Comparison of ENCODE assay signal across 20 cellular contexts in the genomic region with DNA sequence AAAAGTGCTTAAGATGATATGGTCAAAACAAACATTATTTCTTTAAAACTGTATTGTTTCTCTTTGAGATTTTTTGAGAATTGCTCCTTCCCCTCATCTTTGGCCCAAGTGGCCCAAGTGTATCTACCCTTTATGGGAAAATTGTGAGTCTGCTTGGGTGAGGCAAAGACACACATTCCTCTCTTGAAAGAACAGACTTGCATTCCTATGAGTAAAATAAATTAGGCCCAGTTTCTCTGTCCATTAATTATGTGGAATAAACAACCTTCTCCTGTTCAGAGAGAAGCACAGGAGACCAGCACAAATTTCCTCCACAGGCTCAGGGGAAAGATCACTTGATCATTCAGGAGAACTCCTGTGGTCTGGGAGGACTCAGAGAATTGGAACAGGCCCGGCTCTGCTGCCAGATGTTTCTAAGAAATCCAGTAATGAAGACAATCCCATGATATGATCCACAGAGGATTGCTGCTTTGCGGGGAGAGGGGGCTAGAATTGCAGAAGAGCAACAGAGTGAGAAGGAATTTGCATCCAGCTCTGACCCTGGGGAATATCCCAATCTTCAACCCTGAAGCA. TPM values are rescaled to one million over a fixed set of nuclear protein-coding genes. Genes with fewer than 3 reads are reported as not detected.
A peak's percentile ranks its signal among the peaks of the same experiment; 100 is the strongest.
DNase-seq lines count a peak whose midpoint lies in the region; ATAC-seq and TF ChIP-seq lines count a peak whose summit lies in the region.
"Had no signal": no experiment of that assay in that cellular context is flagged by ENCODE, and none has a peak within 500 bp of the region (broad histone marks: within the 10 kb centered on the region; RNA-seq: fewer than 3 reads in every experiment).

No MANE protein-coding gene starts in this region.

- H3K27me3 Mint-ChIP-seq in mesothelial cell of epicardium (ENCODE audit: low read depth) = no peaks in the 10 kb centered on the region

- no peak for TF ChIP-seq CTCF in choroid plexus epithelial cell (conservative IDR thresholded peaks at IDR 0.05; ENCODE audit: low read depth, low read length)
- no peak for TF ChIP-seq CTCF in mesothelial cell of epicardium (IDR thresholded peaks at IDR 0.05; ENCODE audit: unreplicated experiment)
- TF ChIP-seq CTCF in GM20000 (IDR thresholded peaks at IDR 0.05; ENCODE audit: extremely low read depth, missing control alignments) = no peak

- no peaks in the 10 kb centered on the region for H3K9me3 Mint-ChIP-seq in mesothelial cell of epicardium
- H3K9me3 Mint-ChIP-seq: natural killer cell treated with Interleukin-12 subunit alpha and Interleukin-12 subunit beta and Interleukin-15 and Interleukin-18, amount 100 ng/mL, for 72 hours; T-helper 1 cell treated with Interleukin-12 subunit alpha and Interleukin-12 subunit beta and Interleukin-4 antibody, amounts not matched to agents 30 μg/mL and 1 μg/mL, for 36 hours had no signal

- no peaks in the 10 kb centered on the region for H3K36me3 Mint-ChIP-seq in mesothelial cell of epicardium
- H3K36me3 Mint-ChIP-seq: natural killer cell treated with Interleukin-12 subunit alpha and Interleukin-12 subunit beta and Interleukin-15 and Interleukin-18, amount 100 ng/mL, for 72 hours had no signal

- H3K4me1 Mint-ChIP-seq in mesothelial cell of epicardium = peaks cover 77% of the 10 kb centered on the region

- no peak overlapping the region for H3K9ac ChIP-seq in skeletal muscle tissue (ENCODE audit: low read depth in 1 of 3, low read length in 3 of 3)
- H3K9ac ChIP-seq: BLaER1 had no signal

- peaks cover 0 to 3% (median 0%) of the 10 kb centered on the region in 3 donors for H3K4me1 ChIP-seq in skeletal muscle tissue (ENCODE audit: control insufficient read depth in 3 of 3, insufficient read depth in 3 of 3, low read length in 3 of 3)
- H3K4me1 ChIP-seq: BLaER1, Peyer's patch had no signal

- H3K27ac Mint-ChIP-seq in mesothelial cell of epicardium = peak overlapping the region; percentile 98
- H3K27ac Mint-ChIP-seq: natural killer cell treated with Interleukin-12 subunit alpha and Interleukin-12 subunit beta and Interleukin-15 and Interleukin-18, amount 100 ng/mL, for 72 hours; T-helper 1 cell treated with Interleukin-12 subunit alpha and Interleukin-12 subunit beta and Interleukin-4 antibody, amounts not matched to agents 30 μg/mL and 1 μg/mL, for 36 hours had no signal

- H3K4me3 ChIP-seq in choroid plexus epithelial cell (ENCODE audit: low read depth, low read length) (no peak overlapping the region), skeletal muscle tissue (ENCODE audit: low read length in 3 of 3) (no peak overlapping the region)
- H3K4me3 ChIP-seq: BLaER1, cardiac muscle cell, GM12878, Peyer's patch had no signal

- H3K27me3 ChIP-seq in skeletal muscle tissue (ENCODE audit: control insufficient read depth in 3 of 3, insufficient read depth in 3 of 3, low read length in 3 of 3) = no peaks in the 10 kb centered on the region
- H3K27me3 ChIP-seq: BLaER1, cardiac muscle cell, Peyer's patch had no signal

- DNase-seq in GM04503 (ENCODE audit: low read depth) (peak; percentile 50), choroid plexus epithelial cell (ENCODE audit: low read depth) (peak; percentile 15), mesothelial cell of epicardium (ENCODE audit: low spot score in 2 of 2, unreplicated experiment in 2 of 2) (no peak), GM20000 (ENCODE audit: low spot score) (no peak)
- no peak for DNase-seq in stimulated activated CD4-positive, alpha-beta T cell treated with anti-CD3 and anti-CD28 coated beads, Interleukin-1b, Interleukin-23, amount 100 ng/mL, for 48 hours
- DNase-seq in stimulated activated CD4-positive, alpha-beta T cell treated with anti-CD3 and anti-CD28 coated beads, Interleukin-15, amount 100 ng/mL, for 24 hours = no peak
- DNase-seq: activated naive CD4-positive, alpha-beta T cell treated with Interleukin-2 at 50 U/mL for 16 hours; DMS79; head of caudate nucleus; NCI-H1694; NCI-H510A treated with DMSO at 0.1 percent for 48 hours had no signal

- no peak for ATAC-seq in GM19452 (IDR thresholded peaks at IDR 0.05; ENCODE audit: unreplicated experiment)
- ATAC-seq: activated CD4-positive, CD25-positive, alpha-beta regulatory T cell treated with anti-CD3 and anti-CD28 coated beads, Interleukin-2, amount 50 U/mL, for 24 hours; GM12878; natural killer cell treated with Interleukin-12 subunit alpha and Interleukin-12 subunit beta and Interleukin-15 and Interleukin-18, amount 100 ng/mL, for 72 hours had no signal

- H3K4me3 Mint-ChIP-seq in mesothelial cell of epicardium = peak overlapping the region; percentile 58
- H3K4me3 Mint-ChIP-seq: natural killer cell treated with Interleukin-12 subunit alpha and Interleukin-12 subunit beta and Interleukin-15 and Interleukin-18, amount 100 ng/mL, for 72 hours; T-helper 1 cell treated with Interleukin-12 subunit alpha and Interleukin-12 subunit beta and Interleukin-4 antibody, amounts not matched to agents 30 μg/mL and 1 μg/mL, for 36 hours had no signal

- peak overlapping the region; percentile 43 for H3K27ac ChIP-seq in skeletal muscle tissue (ENCODE audit: low read depth, low read length)
- H3K27ac ChIP-seq: BLaER1, cardiac muscle cell had no signal

- no peaks in the 10 kb centered on the region for H3K9me3 ChIP-seq in skeletal muscle tissue (ENCODE audit: control insufficient read depth in 3 of 3, low read length in 3 of 3)
- H3K9me3 ChIP-seq: BLaER1, Peyer's patch had no signal

- no peaks in the 10 kb centered on the region for H3K36me3 ChIP-seq in skeletal muscle tissue (ENCODE audit: control insufficient read depth in 3 of 3, insufficient read depth in 3 of 3, low read length in 3 of 3)
- H3K36me3 ChIP-seq: BLaER1, cardiac muscle cell, Peyer's patch had no signal

RNA-seq across cellular contexts. Expression of gene BOC, which starts 53.9 kb away (rescaled TPM):
- total RNA-seq in mesothelial cell of epicardium (76.1 to 85.3 TPM (median 79.3 TPM) in 3 replicates), skeletal muscle tissue (28.7 TPM)
- total RNA-seq: GM12878 had no signal

Comparison
In these comparisons a context has a peak if more than half of its experiments do, and no peak if none do; other contexts are left out.
1. DNase-seq: peak in GM04503 (single experiment) and choroid plexus epithelial cell (single experiment); none in mesothelial cell of epicardium (0 of 2), stimulated activated CD4-positive, alpha-beta T cell treated with anti-CD3 and anti-CD28 coated beads, Interleukin-1b, Interleukin-23, amount 100 ng/mL, for 48 hours (single experiment), GM20000 (single experiment) and stimulated activated CD4-positive, alpha-beta T cell treated with anti-CD3 and anti-CD28 coated beads, Interleukin-15, amount 100 ng/mL, for 24 hours (single experiment).